Comparison of ENCODE assay signal across 1 cellular context in genomic region chr12:21476949-21477348, GRCh38.
TF ChIP-seq lines count a peak whose summit lies in the region.

No MANE protein-coding gene starts in this region.

TF ChIP-seq in WTC11, 78 proteins besides CTCF, POLR2A, EP300 and RAD21 (continued from another document):
- TF ChIP-seq, protein P1, sequence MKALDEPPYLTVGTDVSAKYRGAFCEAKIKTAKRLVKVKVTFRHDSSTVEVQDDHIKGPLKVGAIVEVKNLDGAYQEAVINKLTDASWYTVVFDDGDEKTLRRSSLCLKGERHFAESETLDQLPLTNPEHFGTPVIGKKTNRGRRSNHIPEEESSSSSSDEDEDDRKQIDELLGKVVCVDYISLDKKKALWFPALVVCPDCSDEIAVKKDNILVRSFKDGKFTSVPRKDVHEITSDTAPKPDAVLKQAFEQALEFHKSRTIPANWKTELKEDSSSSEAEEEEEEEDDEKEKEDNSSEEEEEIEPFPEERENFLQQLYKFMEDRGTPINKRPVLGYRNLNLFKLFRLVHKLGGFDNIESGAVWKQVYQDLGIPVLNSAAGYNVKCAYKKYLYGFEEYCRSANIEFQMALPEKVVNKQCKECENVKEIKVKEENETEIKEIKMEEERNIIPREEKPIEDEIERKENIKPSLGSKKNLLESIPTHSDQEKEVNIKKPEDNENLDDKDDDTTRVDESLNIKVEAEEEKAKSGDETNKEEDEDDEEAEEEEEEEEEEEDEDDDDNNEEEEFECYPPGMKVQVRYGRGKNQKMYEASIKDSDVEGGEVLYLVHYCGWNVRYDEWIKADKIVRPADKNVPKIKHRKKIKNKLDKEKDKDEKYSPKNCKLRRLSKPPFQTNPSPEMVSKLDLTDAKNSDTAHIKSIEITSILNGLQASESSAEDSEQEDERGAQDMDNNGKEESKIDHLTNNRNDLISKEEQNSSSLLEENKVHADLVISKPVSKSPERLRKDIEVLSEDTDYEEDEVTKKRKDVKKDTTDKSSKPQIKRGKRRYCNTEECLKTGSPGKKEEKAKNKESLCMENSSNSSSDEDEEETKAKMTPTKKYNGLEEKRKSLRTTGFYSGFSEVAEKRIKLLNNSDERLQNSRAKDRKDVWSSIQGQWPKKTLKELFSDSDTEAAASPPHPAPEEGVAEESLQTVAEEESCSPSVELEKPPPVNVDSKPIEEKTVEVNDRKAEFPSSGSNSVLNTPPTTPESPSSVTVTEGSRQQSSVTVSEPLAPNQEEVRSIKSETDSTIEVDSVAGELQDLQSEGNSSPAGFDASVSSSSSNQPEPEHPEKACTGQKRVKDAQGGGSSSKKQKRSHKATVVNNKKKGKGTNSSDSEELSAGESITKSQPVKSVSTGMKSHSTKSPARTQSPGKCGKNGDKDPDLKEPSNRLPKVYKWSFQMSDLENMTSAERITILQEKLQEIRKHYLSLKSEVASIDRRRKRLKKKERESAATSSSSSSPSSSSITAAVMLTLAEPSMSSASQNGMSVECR (CRISPR knock-in tag; IDR thresholded peaks at IDR 0.05; ENCODE audit: borderline replicate concordance): no peak
- TF ChIP-seq PRDM15 (CRISPR knock-in tag; IDR thresholded peaks at IDR 0.05): no peak
- no peak for TF ChIP-seq ZNF416 (CRISPR knock-in tag; IDR thresholded peaks at IDR 0.05)
TF ChIP-seq in WTC11: peak in this region for 0.
